In the genomic region with DNA sequence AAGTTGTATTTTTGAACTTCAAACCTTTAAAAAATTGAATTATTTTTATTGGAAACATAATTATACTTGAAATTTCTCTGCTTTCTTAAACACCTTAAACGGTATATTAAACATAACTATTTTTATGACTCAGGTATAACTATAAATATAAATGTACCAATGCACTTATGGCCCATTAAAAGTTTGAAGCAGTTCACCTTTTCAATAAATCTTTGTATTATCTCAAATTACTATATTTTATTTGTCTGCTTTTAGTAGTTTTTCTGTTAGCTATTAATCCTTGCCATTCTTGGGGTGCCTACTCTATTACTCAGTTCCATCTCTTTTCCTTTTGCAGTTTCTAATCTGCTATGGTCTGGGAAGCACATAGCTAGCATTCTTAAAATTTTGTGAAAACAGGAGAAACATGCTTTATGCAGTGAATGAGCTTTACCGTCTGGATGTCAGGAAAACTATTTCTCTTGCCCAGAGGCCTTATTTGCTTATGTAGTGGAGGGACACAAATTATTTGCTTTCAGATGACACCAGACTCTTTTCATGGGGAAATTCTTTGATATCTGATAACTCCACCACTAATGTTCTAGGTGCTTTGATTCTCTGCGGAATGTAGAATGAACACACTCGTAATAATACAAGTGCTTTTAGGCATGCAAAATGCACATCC, we compare ENCODE assay signal across 1 cellular context.
TF ChIP-seq lines count a peak whose summit lies in the region.

No MANE protein-coding gene starts in this region.

TF ChIP-seq in IMR-90, 13 proteins besides CTCF, POLR2A, EP300 and RAD21 (continued from another document):
- TF ChIP-seq, protein P1, sequence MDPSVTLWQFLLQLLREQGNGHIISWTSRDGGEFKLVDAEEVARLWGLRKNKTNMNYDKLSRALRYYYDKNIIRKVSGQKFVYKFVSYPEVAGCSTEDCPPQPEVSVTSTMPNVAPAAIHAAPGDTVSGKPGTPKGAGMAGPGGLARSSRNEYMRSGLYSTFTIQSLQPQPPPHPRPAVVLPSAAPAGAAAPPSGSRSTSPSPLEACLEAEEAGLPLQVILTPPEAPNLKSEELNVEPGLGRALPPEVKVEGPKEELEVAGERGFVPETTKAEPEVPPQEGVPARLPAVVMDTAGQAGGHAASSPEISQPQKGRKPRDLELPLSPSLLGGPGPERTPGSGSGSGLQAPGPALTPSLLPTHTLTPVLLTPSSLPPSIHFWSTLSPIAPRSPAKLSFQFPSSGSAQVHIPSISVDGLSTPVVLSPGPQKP (IDR thresholded peaks at IDR 0.05; ENCODE audit: borderline replicate concordance, low read depth, low read length) = no peak
- no peak for TF ChIP-seq NFE2L2 (IDR thresholded peaks at IDR 0.05; ENCODE audit: low read depth, low read length)
- no peak for TF ChIP-seq FOS (IDR thresholded peaks at IDR 0.05; ENCODE audit: low read depth, low read length)
